1 cellular context compared by ENCODE assay signal in the genomic region with DNA sequence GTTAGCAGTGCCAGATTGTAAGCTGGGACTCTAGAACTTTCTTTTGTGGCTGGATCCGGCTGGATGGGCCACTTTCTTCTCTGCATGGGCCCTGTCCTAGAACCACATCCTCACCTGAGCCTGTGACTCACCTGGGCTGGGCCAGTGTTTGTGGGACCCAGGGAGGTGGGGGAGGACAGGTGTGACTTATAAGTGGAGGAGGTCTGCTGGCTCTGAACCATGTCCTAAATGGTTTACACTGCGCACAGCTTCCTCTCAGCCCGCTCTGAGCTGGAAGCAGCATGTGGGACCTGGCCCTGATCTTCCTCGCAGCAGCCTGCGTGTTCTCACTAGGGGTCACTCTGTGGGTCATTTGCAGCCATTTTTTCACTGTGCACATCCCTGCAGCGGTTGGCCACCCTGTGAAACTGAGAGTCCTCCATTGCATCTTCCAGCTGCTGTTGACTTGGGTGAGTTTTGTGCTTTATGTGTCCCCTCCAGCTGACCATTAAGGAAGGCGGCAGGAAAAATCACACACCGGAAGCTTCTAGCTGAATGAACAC.
TF ChIP-seq lines count a peak whose summit lies in the region.

AADACL3 (plus strand) TSS at position 215 of the 542 bp plus-strand sequence; CDS start at position 282, 67 bp downstream.

TF ChIP-seq in K562, 482 proteins besides CTCF, POLR2A, EP300 and RAD21:
- no peak for TF ChIP-seq PHF21A (IDR thresholded peaks at IDR 0.05; ENCODE audit: borderline replicate concordance, low read depth)
- TF ChIP-seq EHMT2 (IDR thresholded peaks at IDR 0.05) = no peak
